9 cellular contexts compared by ENCODE assay signal in genomic region chr6:24274441-24275083, GRCh38.
A peak's percentile ranks its signal among the peaks of the same experiment; 100 is the strongest.
DNase-seq lines count a peak whose midpoint lies in the region; ATAC-seq, FAIRE-seq and TF ChIP-seq lines count a peak whose summit lies in the region.
"Had no signal": no experiment of that assay in that cellular context is flagged by ENCODE, and none has a peak within 500 bp of the region (broad histone marks: within the 10 kb centered on the region; RNA-seq: fewer than 3 reads in every experiment).

No MANE protein-coding gene starts in this region.

- no peak overlapping the region for H3K27ac ChIP-seq in right atrium auricular region
- H3K27ac ChIP-seq: ovary had no signal

- no peaks in the 10 kb centered on the region for H3K4me1 ChIP-seq in right atrium auricular region

- DNase-seq in right atrium auricular region (ENCODE audit: low spot score) (no peak), Right ventricle myocardium inferior (ENCODE audit: missing footprints) (no peak), NCI-H526 treated with DMSO at 0.1 percent for 48 hours (lab: John Stamatoyannopoulos, UW) (peak; percentile 7), epithelial cell of esophagus (ENCODE audit: low read depth) (peak; percentile 13), urothelium cell line (ENCODE audit: low spot score) (peak; percentile 23), GF-D8 (lab: John Stamatoyannopoulos, UW) (no peak), HK-2 (ENCODE audit: unreplicated experiment) (no peak)
- DNase-seq: ovary had no signal

- no peaks in the 10 kb centered on the region for H3K27me3 ChIP-seq in right atrium auricular region
- H3K27me3 ChIP-seq: ovary had no signal

- no peaks in the 10 kb centered on the region for H3K9me3 ChIP-seq in right atrium auricular region
- H3K9me3 ChIP-seq: ovary had no signal

- no peaks in the 10 kb centered on the region for H3K36me3 ChIP-seq in right atrium auricular region
- H3K36me3 ChIP-seq: ovary had no signal

- H3K4me3 ChIP-seq in right atrium auricular region (no peak overlapping the region), epithelial cell of esophagus (ENCODE audit: low read length) (no peak overlapping the region)
- H3K4me3 ChIP-seq: ovary had no signal

- no peak for FAIRE-seq in urothelium cell line (lab: Jason Lieb, UNC)

- ATAC-seq in Right ventricle myocardium inferior (no peak), HG02642 (IDR thresholded peaks at IDR 0.05; ENCODE audit: poor library complexity, unreplicated experiment) (no peak)

- peak; percentile 28 to 50 for TF ChIP-seq CTCF in right atrium auricular region (IDR thresholded peaks at IDR 0.05)
- TF ChIP-seq CTCF in epithelial cell of esophagus (IDR thresholded peaks at IDR 0.05; ENCODE audit: insufficient read depth, low read depth, low read length, missing control alignments) = peak; percentile 50

- intact Hi-C loops in Right ventricle myocardium inferior (cut with DNase I) = no loop called here

Comparison
In these comparisons a context has a peak if more than half of its experiments do, and no peak if none do; other contexts are left out.
1. DNase-seq: peak in NCI-H526 treated with DMSO at 0.1 percent for 48 hours (single experiment), epithelial cell of esophagus (single experiment) and urothelium cell line (single experiment); none in right atrium auricular region (single experiment), Right ventricle myocardium inferior (single experiment), GF-D8 (single experiment) and HK-2 (single experiment).